In genomic region chr16:30429418-30429677, GRCh38 we compare ENCODE assay signal across 9 cellular contexts. TPM values are rescaled to one million over a fixed set of nuclear protein-coding genes. Genes with fewer than 3 reads are reported as not detected.
DNase-seq lines count a peak whose midpoint lies in the region; ATAC-seq and TF ChIP-seq lines count a peak whose summit lies in the region.
"Had no signal": no experiment of that assay in that cellular context is flagged by ENCODE, and none has a peak within 500 bp of the region (broad histone marks: within the 10 kb centered on the region; RNA-seq: fewer than 3 reads in every experiment).

No MANE protein-coding gene starts in this region.

- TF ChIP-seq CTCF in kidney epithelial cell (IDR thresholded peaks at IDR 0.05; ENCODE audit: insufficient read depth, low read length, poor library complexity, severe bottlenecking) (no peak), tibial artery (IDR thresholded peaks at IDR 0.05) (no peak)

- peak overlapping the region; percentile 65 to 69 for H3K27ac ChIP-seq in tibial artery

- DNase-seq in NCI-H2029 treated with DMSO at 0.1 percent for 48 hours (lab: John Stamatoyannopoulos, UW) (peak; percentile 10), NCI-H2029 (lab: John Stamatoyannopoulos, UW) (no peak), kidney epithelial cell (ENCODE audit: low read depth) (no peak), tibial artery (no peak)
- DNase-seq in activated naive CD4-positive, alpha-beta T cell (lab: John Stamatoyannopoulos, UW) = no peak
- DNase-seq in activated CD4-positive, alpha-beta T cell treated with anti-CD3 and anti-CD28 coated beads for 4 hours = no peak

- ATAC-seq in SK-N-SH treated with all-trans-retinoic acid at 6 μM for 48 hours (peak; percentile 16), HG03432 (IDR thresholded peaks at IDR 0.05; ENCODE audit: unreplicated experiment) (no peak)

- no peaks in the 10 kb centered on the region for H3K9me3 ChIP-seq in tibial artery

- H3K27me3 ChIP-seq in kidney epithelial cell (ENCODE audit: control insufficient read depth, insufficient read depth, low read length) (no peaks in the 10 kb centered on the region), tibial artery (no peaks in the 10 kb centered on the region)

- intact Hi-C loops in tibial artery (cut with DNase I; ENCODE audit: low total_unique reads) = no loop called here

- H3K4me1 ChIP-seq in tibial artery = peaks cover 0 to 20% (median 11%) of the 10 kb centered on the region in 4 donors

- H3K36me3 ChIP-seq in kidney epithelial cell (ENCODE audit: control insufficient read depth, insufficient read depth, low read length) (no peaks in the 10 kb centered on the region), tibial artery (peaks cover 0 to 27% (median under 1%) of the 10 kb centered on the region in 3 donors)

- H3K4me3 ChIP-seq in kidney epithelial cell (ENCODE audit: low read depth, low read length) (peak overlapping the region; percentile 56), tibial artery (peak overlapping the region; percentile 56 to 63)

TF ChIP-seq in SK-N-SH treated with all-trans-retinoic acid at 6 μM for 48 hours, 23 proteins besides CTCF, POLR2A, EP300 and RAD21:
- no peak for TF ChIP-seq PATZ1 (CRISPR knock-in tag; IDR thresholded peaks at IDR 0.05; ENCODE audit: borderline replicate concordance)
- TF ChIP-seq BACH2 (CRISPR knock-in tag; IDR thresholded peaks at IDR 0.05; ENCODE audit: borderline replicate concordance) = no peak
- TF ChIP-seq OSR1 (CRISPR knock-in tag; IDR thresholded peaks at IDR 0.05) = no peak
- no peak for TF ChIP-seq ZNF565 (CRISPR knock-in tag; conservative IDR thresholded peaks at IDR 0.05; ENCODE audit: low read depth)
- TF ChIP-seq ZNF70 (CRISPR knock-in tag; IDR thresholded peaks at IDR 0.05) = no peak
- TF ChIP-seq ZFP30 (CRISPR knock-in tag; IDR thresholded peaks at IDR 0.05) = no peak
- TF ChIP-seq CREB5 (CRISPR knock-in tag; IDR thresholded peaks at IDR 0.05; ENCODE audit: low read depth) = no peak
- TF ChIP-seq PPARA (CRISPR knock-in tag; IDR thresholded peaks at IDR 0.05; ENCODE audit: borderline replicate concordance) = no peak
- TF ChIP-seq RARB (CRISPR knock-in tag; IDR thresholded peaks at IDR 0.05) = no peak
- TF ChIP-seq TCF4 (CRISPR knock-in tag; IDR thresholded peaks at IDR 0.05; ENCODE audit: borderline replicate concordance) = no peak
- no peak for TF ChIP-seq ZNF8 (CRISPR knock-in tag; IDR thresholded peaks at IDR 0.05)
- no peak for TF ChIP-seq ZFP3 (CRISPR knock-in tag; IDR thresholded peaks at IDR 0.05)
- TF ChIP-seq GLIS3 (CRISPR knock-in tag; IDR thresholded peaks at IDR 0.05) = no peak
- no peak for TF ChIP-seq ESRRG (CRISPR knock-in tag; IDR thresholded peaks at IDR 0.05)

RNA-seq across cellular contexts. Expression of gene DCTPP1, which starts 0.5 kb away (rescaled TPM):
- 42.1 and 50.5 TPM in 2 replicates for total RNA-seq in kidney epithelial cell

RNA-seq across cellular contexts. Expression of gene SEPHS2, which starts 16.3 kb away (rescaled TPM):
- total RNA-seq in kidney epithelial cell = 45.2 and 51.3 TPM in 2 replicates

RNA-seq across cellular contexts. Expression of gene ZNF771, which starts 21.9 kb away (rescaled TPM):
- total RNA-seq in kidney epithelial cell = 10.3 and 16.7 TPM in 2 replicates

RNA-seq across cellular contexts. Expression of gene ZNF48, which starts 34.1 kb away (rescaled TPM):
- 24.4 and 27.4 TPM in 2 replicates for total RNA-seq in kidney epithelial cell

RNA-seq across cellular contexts. Expression of gene ITGAL, which starts 43.2 kb away (rescaled TPM):
- total RNA-seq in kidney epithelial cell = 0.04 TPM in 1 of 2 replicates, not detected in the other
- total RNA-seq: HT1080 had no signal
